In genomic region chr11:102513869-102514268, GRCh38 we compare ENCODE assay signal across 18 cellular contexts. TPM values are rescaled to one million over a fixed set of nuclear protein-coding genes. Genes with fewer than 3 reads are reported as not detected.
DNase-seq lines count a peak whose midpoint lies in the region; ATAC-seq and TF ChIP-seq lines count a peak whose summit lies in the region.
"Had no signal": no experiment of that assay in that cellular context is flagged by ENCODE, and none has a peak within 500 bp of the region (broad histone marks: within the 10 kb centered on the region; RNA-seq: fewer than 3 reads in every experiment).

No MANE protein-coding gene starts in this region.

- DNase-seq in GM03348 (ENCODE audit: low spot score) (peak; percentile 7), Peyer's patch (peak; percentile 22 to 78 (median 57)), fibroblast of mammary gland (ENCODE audit: low read depth) (peak; percentile 54), NCI-H345 treated with DMSO at 0.1 percent for 48 hours (lab: John Stamatoyannopoulos, UW; ENCODE audit: unreplicated experiment) (no peak)
- DNase-seq in CD8-positive, alpha-beta T cell = no peak
- DNase-seq: activated B cell treated with CpG ODN at 0.5 μM for 24 hours; activated T-cell treated with anti-CD3 and anti-CD28 coated beads, Interleukin-2, amount 50 U/mL, for 24 hours; midbrain; NCI-H146; stimulated activated CD4-positive, alpha-beta T cell treated with anti-CD3 and anti-CD28 coated beads, Interleukin-4, amount 100 ng/mL, for 4 hours; stimulated activated naive CD4-positive, alpha-beta T cell had no signal

- H3K27me3 ChIP-seq in Peyer's patch (no peaks in the 10 kb centered on the region), rectal smooth muscle tissue (ENCODE audit: control insufficient read depth, insufficient read depth, low read length) (no peaks in the 10 kb centered on the region)
- H3K27me3 ChIP-seq in CD8-positive, alpha-beta T cell (ENCODE audit: insufficient read depth, low read length) = no peaks in the 10 kb centered on the region
- H3K27me3 ChIP-seq: ascending aorta; BLaER1 treated with 17β-estradiol and CSF1 and Interleukin-3, amounts not matched to agents 10 nM and 100 nM had no signal

- no peak for ATAC-seq in CD8-positive, alpha-beta T cell
- ATAC-seq in GM19351 (IDR thresholded peaks at IDR 0.05; ENCODE audit: unreplicated experiment) = no peak
- ATAC-seq in GM18498 (IDR thresholded peaks at IDR 0.05; ENCODE audit: unreplicated experiment) = no peak

- TF ChIP-seq POLR2A in Peyer's patch (IDR thresholded peaks at IDR 0.05) = no peak

- no peaks in the 10 kb centered on the region for H3K36me3 Mint-ChIP-seq in CD8-positive, alpha-beta T cell

- H3K4me3 ChIP-seq in Peyer's patch (no peak overlapping the region), fibroblast of mammary gland (ENCODE audit: control insufficient read depth, low read depth, low read length) (no peak overlapping the region), rectal smooth muscle tissue (ENCODE audit: low read length) (no peak overlapping the region)
- no peak overlapping the region for H3K4me3 ChIP-seq in CD8-positive, alpha-beta T cell (ENCODE audit: low read depth, low read length)
- H3K4me3 ChIP-seq: ascending aorta; BLaER1 treated with 17β-estradiol and CSF1 and Interleukin-3, amounts not matched to agents 10 nM and 100 nM had no signal

- no peaks in the 10 kb centered on the region for H3K9me3 Mint-ChIP-seq in CD8-positive, alpha-beta T cell
- H3K9me3 Mint-ChIP-seq: activated B cell treated with CpG ODN at 0.5 μM for 24 hours; activated T-cell treated with anti-CD3 and anti-CD28 coated beads, Interleukin-2, amount 50 U/mL, for 24 hours had no signal

- CTCF ChIA-PET in CD8-positive, alpha-beta T cell (lab: Charles Lee) = interaction anchor here (1.4 kb wide), 1 partner anchor 123 kb away, joined by 3 read pairs; no protein-coding TSS in a partner anchor

- TF ChIP-seq CTCF in Peyer's patch (IDR thresholded peaks at IDR 0.05) = no peak
- TF ChIP-seq CTCF in fibroblast of mammary gland (conservative IDR thresholded peaks at IDR 0.05; ENCODE audit: control insufficient read depth, insufficient read depth, low read depth, low read length) = no peak
- TF ChIP-seq CTCF in CD8-positive, alpha-beta T cell (IDR thresholded peaks at IDR 0.05) = no peak

- no peaks in the 10 kb centered on the region for H3K4me1 ChIP-seq in Peyer's patch
- H3K4me1 ChIP-seq in rectal smooth muscle tissue (ENCODE audit: control insufficient read depth, insufficient read depth, low read length) = peaks cover 3% of the 10 kb centered on the region
- H3K4me1 ChIP-seq in CD8-positive, alpha-beta T cell (ENCODE audit: insufficient read depth, low read length) = no peaks in the 10 kb centered on the region

- no peaks in the 10 kb centered on the region for H3K4me1 Mint-ChIP-seq in CD8-positive, alpha-beta T cell (ENCODE audit: low read depth)

- POLR2A ChIA-PET in CD8-positive, alpha-beta T cell (lab: Charles Lee) = no interaction called here

- H3K9me3 ChIP-seq in Peyer's patch = no peaks in the 10 kb centered on the region
- no peaks in the 10 kb centered on the region for H3K9me3 ChIP-seq in CD8-positive, alpha-beta T cell (ENCODE audit: low read length)
- H3K9me3 ChIP-seq: ascending aorta had no signal

- H3K27me3 Mint-ChIP-seq in CD8-positive, alpha-beta T cell (ENCODE audit: low read depth) = no peaks in the 10 kb centered on the region
- H3K27me3 Mint-ChIP-seq: activated B cell treated with CpG ODN at 0.5 μM for 24 hours; activated T-cell treated with anti-CD3 and anti-CD28 coated beads, Interleukin-2, amount 50 U/mL, for 24 hours had no signal

- H3K27ac ChIP-seq in Peyer's patch (no peak overlapping the region), rectal smooth muscle tissue (ENCODE audit: low read depth, low read length) (peak overlapping the region; percentile 45)
- H3K27ac ChIP-seq in CD8-positive, alpha-beta T cell (ENCODE audit: low read depth, low read length) = no peak overlapping the region
- H3K27ac ChIP-seq: ascending aorta; BLaER1 treated with 17β-estradiol and CSF1 and Interleukin-3, amounts not matched to agents 10 nM and 100 nM had no signal

- no peak overlapping the region for H3K9ac ChIP-seq in rectal smooth muscle tissue (ENCODE audit: low read length)
- H3K9ac ChIP-seq: BLaER1 treated with 17β-estradiol and CSF1 and Interleukin-3, amounts not matched to agents 10 nM and 100 nM had no signal

- H3K27ac Mint-ChIP-seq in CD8-positive, alpha-beta T cell = no peak overlapping the region
- H3K27ac Mint-ChIP-seq: activated B cell treated with CpG ODN at 0.5 μM for 24 hours; activated T-cell treated with anti-CD3 and anti-CD28 coated beads, Interleukin-2, amount 50 U/mL, for 24 hours had no signal

- intact Hi-C loops in CD8-positive, alpha-beta T cell (cut with DNase I, micrococcal nuclease) = no loop called here

- H3K36me3 ChIP-seq in Peyer's patch = no peaks in the 10 kb centered on the region
- no peaks in the 10 kb centered on the region for H3K36me3 ChIP-seq in rectal smooth muscle tissue (ENCODE audit: control insufficient read depth, insufficient read depth, low read length)
- H3K36me3 ChIP-seq in CD8-positive, alpha-beta T cell (ENCODE audit: insufficient read depth, low read length) = no peaks in the 10 kb centered on the region
- H3K36me3 ChIP-seq: ascending aorta; BLaER1 treated with 17β-estradiol and CSF1 and Interleukin-3, amounts not matched to agents 10 nM and 100 nM had no signal

- no peak overlapping the region for H3K4me3 Mint-ChIP-seq in CD8-positive, alpha-beta T cell
- H3K4me3 Mint-ChIP-seq: activated B cell treated with CpG ODN at 0.5 μM for 24 hours; activated T-cell treated with anti-CD3 and anti-CD28 coated beads, Interleukin-2, amount 50 U/mL, for 24 hours had no signal

RNA-seq across cellular contexts. Expression of gene MMP7, which starts 16.7 kb away (rescaled TPM):
- total RNA-seq in Peyer's patch = 1 to 10 TPM in 1 of 4 donors, not detected in 3; 1.1 TPM
- not detected for total RNA-seq in CD8-positive, alpha-beta T cell
- total RNA-seq: activated B cell treated with CpG ODN at 0.5 μM for 24 hours, ascending aorta, HT1080, posterior vena cava had no signal

Comparison
In these comparisons a context has a peak if more than half of its experiments do, and no peak if none do; other contexts are left out.
1. DNase-seq: peak in GM03348 (single experiment), Peyer's patch (3 of 3) and fibroblast of mammary gland (single experiment); none in CD8-positive, alpha-beta T cell (0 of 7) and NCI-H345 treated with DMSO at 0.1 percent for 48 hours (single experiment).